13 cellular contexts compared by ENCODE assay signal in genomic region chr2:9990735-9991134, GRCh38. TPM values are rescaled to one million over a fixed set of nuclear protein-coding genes. Genes with fewer than 3 reads are reported as not detected.
A peak's percentile ranks its signal among the peaks of the same experiment; 100 is the strongest.
DNase-seq lines count a peak whose midpoint lies in the region; ATAC-seq lines count a peak whose summit lies in the region.
"Had no signal": no experiment of that assay in that cellular context is flagged by ENCODE, and none has a peak within 500 bp of the region (broad histone marks: within the 10 kb centered on the region; RNA-seq: fewer than 3 reads in every experiment).

No MANE protein-coding gene starts in this region.

- intact Hi-C loops in left cardiac atrium (cut with DNase I), result no loop called here

- in situ Hi-C loops in G401 (cut with HindIII; ENCODE audit: low sequenced_read_pairs), result no loop called here
- in situ Hi-C loops in SK-MEL-5 (cut with HindIII; ENCODE audit: low pct_unique_long_range_greater_than_20kb, low sequenced_read_pairs), result no loop called here

- peak; percentile 93 for DNase-seq in G401 (ENCODE audit: low spot score)
- DNase-seq in SK-MEL-5 (ENCODE audit: low read depth, low spot score), result peak; percentile 30
- DNase-seq in left cardiac atrium, result peak; percentile 68
- peak; percentile 8 for DNase-seq in pons (ENCODE audit: low spot score)
- DNase-seq in amniotic stem cell (lab: John Stamatoyannopoulos, UW), result no peak
- no peak for DNase-seq in putamen (ENCODE audit: low spot score)
- no peak for DNase-seq in activated T-cell treated with anti-CD3 and anti-CD28 coated beads, Interleukin-2, amount 50 U/mL, for 1 hour
- DNase-seq: activated CD4-positive, alpha-beta T cell treated with anti-CD3 and anti-CD28 coated beads for 36 hours; immature natural killer cell; NCI-H1105 treated with DMSO at 0.1 percent for 48 hours had no signal

- ATAC-seq in left cardiac atrium (peak; percentile 12 to 71), GM18511 (IDR thresholded peaks at IDR 0.05; ENCODE audit: unreplicated experiment) (no peak)
- ATAC-seq: activated T-helper 17 cell treated with anti-CD3 and anti-CD28 coated beads, Interleukin-2, amount 50 U/mL, for 72 hours; esophagus mucosa had no signal

RNA-seq across cellular contexts. Expression of gene GRHL1, which starts 39.2 kb away (rescaled TPM):
- 0.14 and 0.98 TPM in 2 replicates for total RNA-seq in G401 (2014; rRNA removed; shearing (Covaris generic))
- 1.9 and 2.1 TPM in 2 replicates for total RNA-seq in SK-MEL-5 (2014; rRNA removed; shearing (Covaris generic))
- 2.3 and 3.3 TPM in 2 replicates for polyA plus RNA-seq in SK-MEL-5 (2015; cell fraction: cytosol; rRNA removed)
- 13.3 and 24.3 TPM in 2 replicates for polyA plus RNA-seq in SK-MEL-5 (2015; cell fraction: nucleus; rRNA removed)
- 1 to 10 TPM; 1.4 to 5.7 TPM for total RNA-seq in left cardiac atrium

RNA-seq across cellular contexts. Expression of gene KLF11, which starts 52.6 kb away (rescaled TPM):
- total RNA-seq in G401 (2014; rRNA removed; shearing (Covaris generic)), result 4.4 and 6.9 TPM in 2 replicates
- total RNA-seq in SK-MEL-5 (2014; rRNA removed; shearing (Covaris generic)), result 10.9 and 11.0 TPM in 2 replicates
- 18.5 and 21.8 TPM in 2 replicates for polyA plus RNA-seq in SK-MEL-5 (2015; cell fraction: cytosol; rRNA removed)
- polyA plus RNA-seq in SK-MEL-5 (2015; cell fraction: nucleus; rRNA removed), result 15.4 and 16.7 TPM in 2 replicates
- 10 to 100 TPM; 21.7 to 32.0 TPM for total RNA-seq in left cardiac atrium

Comparison
In these comparisons a context has a peak if more than half of its experiments do, and no peak if none do; other contexts are left out.
1. DNase-seq: peak in G401 (single experiment), SK-MEL-5 (single experiment), left cardiac atrium (single experiment) and pons (single experiment); none in amniotic stem cell (single experiment), putamen (single experiment) and activated T-cell treated with anti-CD3 and anti-CD28 coated beads, Interleukin-2, amount 50 U/mL, for 1 hour (single experiment).